15 cellular contexts compared by ENCODE assay signal in the genomic region with DNA sequence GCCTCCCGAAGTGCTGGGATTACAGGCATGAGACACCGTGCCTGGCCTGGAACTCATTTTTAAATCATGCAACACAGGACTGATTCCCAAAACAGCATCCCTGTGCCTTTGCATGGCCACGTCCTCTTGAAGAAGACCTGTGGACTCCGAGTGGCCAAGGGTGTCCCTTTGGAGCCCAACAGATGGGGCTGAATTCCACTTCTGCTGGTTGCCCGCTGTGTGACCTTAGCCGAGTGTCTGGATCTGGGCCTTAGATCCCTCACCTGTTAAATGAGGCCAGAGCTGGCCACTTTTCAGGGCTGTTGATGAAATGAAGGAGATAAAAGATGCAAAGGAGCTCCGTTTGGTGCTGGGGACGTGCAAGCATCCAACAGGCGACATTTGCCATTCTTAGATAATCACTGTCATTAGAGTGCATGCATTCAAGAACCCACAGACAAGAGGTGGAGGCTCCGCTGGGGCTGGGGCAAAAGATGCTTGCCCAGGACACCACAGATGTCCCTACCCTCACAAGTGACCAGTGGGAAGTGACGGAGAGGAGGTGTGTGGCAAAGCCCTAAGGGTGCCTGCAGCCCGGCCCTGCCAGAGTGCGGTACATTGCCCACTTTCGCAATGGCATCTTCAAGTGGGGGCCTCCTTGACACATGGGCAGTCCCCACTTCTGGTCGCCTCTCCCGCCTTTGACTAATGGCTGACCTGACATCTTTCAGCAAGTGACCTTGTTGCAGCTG.
A peak's percentile ranks its signal among the peaks of the same experiment; 100 is the strongest.
DNase-seq lines count a peak whose midpoint lies in the region; ATAC-seq and TF ChIP-seq lines count a peak whose summit lies in the region.
"Had no signal": no experiment of that assay in that cellular context is flagged by ENCODE, and none has a peak within 500 bp of the region (broad histone marks: within the 10 kb centered on the region; RNA-seq: fewer than 3 reads in every experiment).

No MANE protein-coding gene starts in this region.

- TF ChIP-seq CTCF in sigmoid colon (IDR thresholded peaks at IDR 0.05) (no peak), breast epithelium (IDR thresholded peaks at IDR 0.05) (no peak)

- ATAC-seq in left lobe of liver (no peak), HG02840 (IDR thresholded peaks at IDR 0.05; ENCODE audit: low FRiP score, unreplicated experiment) (no peak), GM18861 (IDR thresholded peaks at IDR 0.05; ENCODE audit: unreplicated experiment) (no peak)
- ATAC-seq: Panc1 had no signal

- H3K4me1 ChIP-seq in sigmoid colon (peaks cover 0 to 54% (median 46%) of the 10 kb centered on the region in 4 donors), breast epithelium (peaks cover 0 to 10% of the 10 kb centered on the region in 2 donors)

- no peak overlapping the region for H3K4me3 ChIP-seq in H7 (ENCODE audit: insufficient read depth, low read depth, low read length)
- H3K4me3 ChIP-seq in sigmoid colon = no peak overlapping the region
- H3K4me3 ChIP-seq in breast epithelium = no peak overlapping the region
- H3K4me3 ChIP-seq: MG63 had no signal

- H3K27me3 ChIP-seq in H7 (ENCODE audit: control insufficient read depth, insufficient read depth, low read length) (no peaks in the 10 kb centered on the region; the same call in 1 of the 2 replicates), sigmoid colon (no peaks in the 10 kb centered on the region), breast epithelium (no peaks in the 10 kb centered on the region)
- H3K27me3 ChIP-seq: MG63 had no signal

- 94 to 95% methylated on average over 16 of the region's 16 CpGs for WGBS in sigmoid colon, 2 donors

- H3K9me3 ChIP-seq in sigmoid colon (no peaks in the 10 kb centered on the region), breast epithelium (no peaks in the 10 kb centered on the region)
- H3K9me3 ChIP-seq: MG63 had no signal

- TF ChIP-seq POLR2A in sigmoid colon (IDR thresholded peaks at IDR 0.05) (no peak), breast epithelium (IDR thresholded peaks at IDR 0.05) (no peak)

- DNase-seq in H7 (peak; percentile 19), NCI-H2227 (lab: John Stamatoyannopoulos, UW; ENCODE audit: unreplicated experiment) (peak; percentile 65), left lobe of liver (ENCODE audit: low spot score) (peak; percentile 29), sigmoid colon (peak; percentile 53), breast epithelium (ENCODE audit: low spot score in 2 of 2) (no peak)
- DNase-seq: CD4-positive, alpha-beta memory T cell; DND-41; GDM1; MG63; NCI-H1092 treated with DMSO at 0.1 percent for 48 hours; NCI-H1694; SHP77 had no signal

- H3K36me3 ChIP-seq in H7 (replicated peaks; ENCODE audit: control insufficient read depth, insufficient read depth, low read length) (no peaks in the 10 kb centered on the region), sigmoid colon (no peaks in the 10 kb centered on the region), breast epithelium (no peaks in the 10 kb centered on the region)
- H3K36me3 ChIP-seq: MG63 had no signal

- TF ChIP-seq EP300 in sigmoid colon (IDR thresholded peaks at IDR 0.05) = no peak

- intact Hi-C loops in sigmoid colon (cut with DNase I) = loop anchor here (5.0 kb wide), 1 partner anchor 78 kb away; no protein-coding TSS in a partner anchor
- intact Hi-C loops in breast epithelium (cut with DNase I; ENCODE audit: low total_unique reads) = no loop called here

- H3K27ac ChIP-seq in sigmoid colon (peak overlapping the region in 3 of 4 donors; percentile 90 to 95 (median 90)), breast epithelium (peak overlapping the region in 1 of 2 donors; percentile 93)

Comparison
In these comparisons a context has a peak if more than half of its experiments do, and no peak if none do; other contexts are left out.
1. DNase-seq: peak in H7 (single experiment), NCI-H2227 (single experiment), left lobe of liver (single experiment) and sigmoid colon (single experiment); none in breast epithelium (0 of 2).